9 cellular contexts compared by ENCODE assay signal in the genomic region with DNA sequence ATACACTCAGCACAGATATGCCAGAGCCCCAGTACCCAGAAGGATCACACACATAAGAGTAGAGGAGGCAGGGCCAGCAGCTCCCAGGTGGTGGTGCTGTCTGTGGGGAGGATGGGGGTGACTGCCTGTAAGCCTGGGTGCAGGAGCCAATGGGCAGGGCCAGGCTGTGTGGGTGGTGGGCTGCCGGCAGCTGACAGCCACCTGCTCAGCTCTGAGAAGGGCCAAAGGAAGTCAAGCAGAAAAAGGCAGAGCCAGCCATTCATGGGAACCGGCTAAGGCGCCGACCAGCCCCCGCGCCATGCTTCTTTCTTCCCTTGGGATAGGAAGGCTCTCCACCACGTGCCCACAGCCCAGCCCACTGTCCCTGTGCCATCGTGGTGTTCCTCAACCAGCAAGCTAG. TPM values are rescaled to one million over a fixed set of nuclear protein-coding genes. Genes with fewer than 3 reads are reported as not detected.
DNase-seq lines count a peak whose midpoint lies in the region; ATAC-seq and TF ChIP-seq lines count a peak whose summit lies in the region.
"Had no signal": no experiment of that assay in that cellular context is flagged by ENCODE, and none has a peak within 500 bp of the region (broad histone marks: within the 10 kb centered on the region; RNA-seq: fewer than 3 reads in every experiment).

No MANE protein-coding gene starts in this region.

- intact Hi-C loops in gastrocnemius medialis (cut with DNase I; ENCODE audit: low total_unique reads): no loop called here

- H3K27me3 ChIP-seq in gastrocnemius medialis: no peaks in the 10 kb centered on the region

- peak overlapping the region in 3 of 4 donors; percentile 25 to 64 (median 59) for H3K27ac ChIP-seq in gastrocnemius medialis

- in situ Hi-C loops in gastrocnemius medialis (cut with MboI; ENCODE audit: low sequenced_read_pairs in 4 of 4): no loop called here

- no peak for TF ChIP-seq CTCF in gastrocnemius medialis (IDR thresholded peaks at IDR 0.05 in 4 of 5, conservative IDR thresholded peaks at IDR 0.05 in 1 of 5)

- DNase-seq in DMS 273 (lab: John Stamatoyannopoulos, UW; ENCODE audit: unreplicated experiment) (peak; percentile 46), DMS 273 treated with DMSO at 0.1 percent for 48 hours (lab: John Stamatoyannopoulos, UW) (no peak), NCI-H69 (lab: John Stamatoyannopoulos, UW) (peak; percentile 37), gastrocnemius medialis (no peak), SKM-1 (lab: John Stamatoyannopoulos, UW; ENCODE audit: unreplicated experiment) (no peak), ureter (ENCODE audit: low spot score) (no peak), OCI-M1 (lab: John Stamatoyannopoulos, UW) (no peak)
- DNase-seq: activated gamma-delta T cell had no signal

- peak; percentile 63 for ATAC-seq in GM21786 (IDR thresholded peaks at IDR 0.05; ENCODE audit: unreplicated experiment)
- no peak for ATAC-seq in gastrocnemius medialis

- no peaks in the 10 kb centered on the region for H3K9me3 ChIP-seq in gastrocnemius medialis

- H3K4me1 ChIP-seq in gastrocnemius medialis: peaks cover 75 to 81% of the 10 kb centered on the region in 2 donors

- H3K4me3 ChIP-seq in gastrocnemius medialis: no peak overlapping the region

- H3K36me3 ChIP-seq in gastrocnemius medialis: no peaks in the 10 kb centered on the region

- TF ChIP-seq POLR2A in gastrocnemius medialis (IDR thresholded peaks at IDR 0.05): no peak

RNA-seq across cellular contexts. Expression of a gene that starts 14.1 kb away (rescaled TPM):
- total RNA-seq in gastrocnemius medialis: 1 to 10 TPM; 2.8 to 6.0 (median 3.8) TPM
- 146 TPM for total RNA-seq in ureter

RNA-seq across cellular contexts. Expression of a gene that starts 35.7 kb away (rescaled TPM):
- total RNA-seq in gastrocnemius medialis: 10 to 100 TPM; 15.1 to 44.0 (median 28.9) TPM
- 145 TPM for total RNA-seq in ureter

Comparison
In these comparisons a context has a peak if more than half of its experiments do, and no peak if none do; other contexts are left out.
1. DNase-seq: peak in DMS 273 (single experiment) and NCI-H69 (single experiment); none in DMS 273 treated with DMSO at 0.1 percent for 48 hours (single experiment), gastrocnemius medialis (0 of 2), SKM-1 (single experiment), ureter (single experiment) and OCI-M1 (single experiment).
2. RNA of a gene that starts 14.1 kb away (total RNA-seq): 146 TPM in ureter (single experiment); 2.8 to 6.0 TPM in gastrocnemius medialis; every median in the first group is over 10 times any median in the second.